1 cellular context compared by ENCODE assay signal in genomic region chr5:80919678-80920196, GRCh38.
TF ChIP-seq lines count a peak whose summit lies in the region.

No MANE protein-coding gene starts in this region.

TF ChIP-seq in K562, 482 proteins besides CTCF, POLR2A, EP300 and RAD21 (continued from another document):
- TF ChIP-seq DEAF1 (CRISPR knock-in tag; IDR thresholded peaks at IDR 0.05) = no peak
- no peak for TF ChIP-seq ZNF143 (CRISPR knock-in tag; IDR thresholded peaks at IDR 0.05)
- TF ChIP-seq RBM25 (IDR thresholded peaks at IDR 0.05; ENCODE audit: low read depth, low read length, severe bottlenecking) = peak; percentile 97
- no peak for TF ChIP-seq HNRNPH1 (optimal IDR thresholded peaks at IDR 0.05; ENCODE audit: low read depth, low read length)
- no peak for TF ChIP-seq CLOCK (CRISPR knock-in tag; IDR thresholded peaks at IDR 0.05; ENCODE audit: borderline replicate concordance)
- no peak for TF ChIP-seq KLF16 (IDR thresholded peaks at IDR 0.05)
- no peak for TF ChIP-seq TCFL5 (CRISPR knock-in tag; conservative IDR thresholded peaks at IDR 0.05)
- TF ChIP-seq SLC30A9 (CRISPR knock-in tag; IDR thresholded peaks at IDR 0.05) = no peak
- no peak for TF ChIP-seq RBM34 (IDR thresholded peaks at IDR 0.05; ENCODE audit: borderline replicate concordance, insufficient read depth, low read length)
- TF ChIP-seq ADNP (tag; IDR thresholded peaks at IDR 0.05) = peak; percentile 53; the same call in 1 of the 2 replicates
- TF ChIP-seq PTBP1 (IDR thresholded peaks at IDR 0.05; ENCODE audit: low read depth, low read length) = 0 out of 2 replicates have a peak, but pooled peaks have one; percentile 46
- TF ChIP-seq SAFB2 (IDR thresholded peaks at IDR 0.05; ENCODE audit: borderline replicate concordance, low read depth, low read length, severe bottlenecking) = no peak
- no peak for TF ChIP-seq RBM14 (IDR thresholded peaks at IDR 0.05; ENCODE audit: borderline replicate concordance, insufficient read depth, low read depth, low read length)
- TF ChIP-seq NCOA1 (IDR thresholded peaks at IDR 0.05; ENCODE audit: low read depth) = no peak
- no peak for TF ChIP-seq ZNF785 (CRISPR knock-in tag; IDR thresholded peaks at IDR 0.05)
- no peak for TF ChIP-seq ZNF512 (tag; IDR thresholded peaks at IDR 0.05)
- no peak for TF ChIP-seq TEAD2 (tag; IDR thresholded peaks at IDR 0.05)
- peak; percentile 77 for TF ChIP-seq BCOR (IDR thresholded peaks at IDR 0.05)
- TF ChIP-seq KAT2B (IDR thresholded peaks at IDR 0.05; ENCODE audit: low read depth, low read length) = no peak
- no peak for TF ChIP-seq PCBP1 (IDR thresholded peaks at IDR 0.05; ENCODE audit: low read depth, low read length, poor library complexity, severe bottlenecking)
- no peak for TF ChIP-seq ZNF212 (CRISPR knock-in tag; IDR thresholded peaks at IDR 0.05)
- TF ChIP-seq NEUROD1 (IDR thresholded peaks at IDR 0.05; ENCODE audit: borderline replicate concordance, low read depth, low read length, partially characterized antibody) = no peak
- TF ChIP-seq SIRT6 (IDR thresholded peaks at IDR 0.05; ENCODE audit: low read depth, low read length) = no peak
